ENCODE assay signal across 1 cellular context in the genomic region with DNA sequence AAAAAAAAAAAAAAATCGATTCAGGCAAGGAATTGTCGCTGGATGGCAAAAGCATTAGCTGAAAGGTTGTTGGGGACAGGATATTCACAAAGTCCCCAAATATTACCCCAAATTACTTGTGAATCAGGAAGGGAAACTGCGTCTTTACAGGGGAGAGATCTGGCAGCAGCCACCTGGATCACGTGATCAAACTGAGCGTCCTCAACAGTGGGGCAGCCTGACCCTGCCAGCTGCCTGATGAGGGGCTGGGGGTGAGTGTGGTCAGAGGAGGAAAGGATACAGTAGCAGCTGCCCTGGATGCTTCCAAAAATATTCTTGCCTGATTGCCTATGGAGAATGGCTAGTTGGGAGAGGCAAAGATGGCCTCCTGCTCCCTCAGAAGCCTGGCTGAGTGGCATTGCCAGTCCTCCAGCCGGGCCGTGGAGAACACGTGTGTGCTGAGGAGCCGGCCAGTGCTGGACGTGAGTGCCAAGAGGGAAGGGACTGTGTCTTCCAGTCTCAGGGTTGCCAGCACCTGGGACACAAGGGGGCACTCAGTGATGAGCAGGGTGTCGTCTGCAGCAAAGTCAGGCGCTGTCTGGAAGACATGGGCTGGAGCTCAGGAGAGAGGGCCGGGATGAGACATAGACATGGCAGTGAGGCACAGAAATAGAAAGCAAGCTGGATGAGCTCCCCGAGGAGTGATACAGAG.
TF ChIP-seq lines count a peak whose summit lies in the region.

No MANE protein-coding gene starts in this region.

TF ChIP-seq in GM12878, 131 proteins besides CTCF, POLR2A, EP300 and RAD21:
- no peak for TF ChIP-seq EGR1 (IDR thresholded peaks at IDR 0.05; ENCODE audit: borderline replicate concordance in 1 of 2, low read depth in 2 of 2, low read length in 2 of 2)
- peak in 1 of 2 experiments; percentile 58; a peak in 1 of 4 replicates for TF ChIP-seq BHLHE40 (IDR thresholded peaks at IDR 0.05; ENCODE audit: borderline replicate concordance in 1 of 2, low read depth in 2 of 2, low read length in 1 of 2)
- TF ChIP-seq RAD51 (IDR thresholded peaks at IDR 0.05), result peak; percentile 88
- TF ChIP-seq GABPA (IDR thresholded peaks at IDR 0.05; ENCODE audit: low read depth), result no peak
- no peak for TF ChIP-seq BACH1 (IDR thresholded peaks at IDR 0.05; ENCODE audit: borderline replicate concordance)
- no peak for TF ChIP-seq RCOR1 (conservative IDR thresholded peaks at IDR 0.05; ENCODE audit: low read depth, low read length)
- no peak for TF ChIP-seq SUZ12 (IDR thresholded peaks at IDR 0.05; ENCODE audit: unreplicated experiment)
- TF ChIP-seq, protein P1, sequence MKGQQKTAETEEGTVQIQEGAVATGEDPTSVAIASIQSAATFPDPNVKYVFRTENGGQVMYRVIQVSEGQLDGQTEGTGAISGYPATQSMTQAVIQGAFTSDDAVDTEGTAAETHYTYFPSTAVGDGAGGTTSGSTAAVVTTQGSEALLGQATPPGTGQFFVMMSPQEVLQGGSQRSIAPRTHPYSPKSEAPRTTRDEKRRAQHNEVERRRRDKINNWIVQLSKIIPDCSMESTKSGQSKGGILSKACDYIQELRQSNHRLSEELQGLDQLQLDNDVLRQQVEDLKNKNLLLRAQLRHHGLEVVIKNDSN (IDR thresholded peaks at IDR 0.05; ENCODE audit: borderline replicate concordance, extremely low read length, insufficient read depth, low read depth, low read length), result peak; percentile 54
- no peak for TF ChIP-seq PAX8 (IDR thresholded peaks at IDR 0.05)
- TF ChIP-seq, protein P2, sequence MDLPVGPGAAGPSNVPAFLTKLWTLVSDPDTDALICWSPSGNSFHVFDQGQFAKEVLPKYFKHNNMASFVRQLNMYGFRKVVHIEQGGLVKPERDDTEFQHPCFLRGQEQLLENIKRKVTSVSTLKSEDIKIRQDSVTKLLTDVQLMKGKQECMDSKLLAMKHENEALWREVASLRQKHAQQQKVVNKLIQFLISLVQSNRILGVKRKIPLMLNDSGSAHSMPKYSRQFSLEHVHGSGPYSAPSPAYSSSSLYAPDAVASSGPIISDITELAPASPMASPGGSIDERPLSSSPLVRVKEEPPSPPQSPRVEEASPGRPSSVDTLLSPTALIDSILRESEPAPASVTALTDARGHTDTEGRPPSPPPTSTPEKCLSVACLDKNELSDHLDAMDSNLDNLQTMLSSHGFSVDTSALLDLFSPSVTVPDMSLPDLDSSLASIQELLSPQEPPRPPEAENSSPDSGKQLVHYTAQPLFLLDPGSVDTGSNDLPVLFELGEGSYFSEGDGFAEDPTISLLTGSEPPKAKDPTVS (IDR thresholded peaks at IDR 0.05; ENCODE audit: low read depth, low read length), result no peak
- TF ChIP-seq, protein P3, sequence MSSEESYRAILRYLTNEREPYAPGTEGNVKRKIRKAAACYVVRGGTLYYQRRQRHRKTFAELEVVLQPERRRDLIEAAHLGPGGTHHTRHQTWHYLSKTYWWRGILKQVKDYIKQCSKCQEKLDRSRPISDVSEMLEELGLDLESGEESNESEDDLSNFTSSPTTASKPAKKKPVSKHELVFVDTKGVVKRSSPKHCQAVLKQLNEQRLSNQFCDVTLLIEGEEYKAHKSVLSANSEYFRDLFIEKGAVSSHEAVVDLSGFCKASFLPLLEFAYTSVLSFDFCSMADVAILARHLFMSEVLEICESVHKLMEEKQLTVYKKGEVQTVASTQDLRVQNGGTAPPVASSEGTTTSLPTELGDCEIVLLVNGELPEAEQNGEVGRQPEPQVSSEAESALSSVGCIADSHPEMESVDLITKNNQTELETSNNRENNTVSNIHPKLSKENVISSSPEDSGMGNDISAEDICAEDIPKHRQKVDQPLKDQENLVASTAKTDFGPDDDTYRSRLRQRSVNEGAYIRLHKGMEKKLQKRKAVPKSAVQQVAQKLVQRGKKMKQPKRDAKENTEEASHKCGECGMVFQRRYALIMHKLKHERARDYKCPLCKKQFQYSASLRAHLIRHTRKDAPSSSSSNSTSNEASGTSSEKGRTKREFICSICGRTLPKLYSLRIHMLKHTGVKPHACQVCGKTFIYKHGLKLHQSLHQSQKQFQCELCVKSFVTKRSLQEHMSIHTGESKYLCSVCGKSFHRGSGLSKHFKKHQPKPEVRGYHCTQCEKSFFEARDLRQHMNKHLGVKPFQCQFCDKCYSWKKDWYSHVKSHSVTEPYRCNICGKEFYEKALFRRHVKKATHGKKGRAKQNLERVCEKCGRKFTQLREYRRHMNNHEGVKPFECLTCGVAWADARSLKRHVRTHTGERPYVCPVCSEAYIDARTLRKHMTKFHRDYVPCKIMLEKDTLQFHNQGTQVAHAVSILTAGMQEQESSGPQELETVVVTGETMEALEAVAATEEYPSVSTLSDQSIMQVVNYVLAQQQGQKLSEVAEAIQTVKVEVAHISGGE (CRISPR knock-in tag; IDR thresholded peaks at IDR 0.05), result peak; percentile 11; the same call in 1 of the 2 replicates
